ENCODE assay signal across 18 cellular contexts in genomic region chr3:180684807-180685206, GRCh38. TPM values are rescaled to one million over a fixed set of nuclear protein-coding genes. Genes with fewer than 3 reads are reported as not detected.
"Had no signal": no experiment of that assay in that cellular context is flagged by ENCODE, and none has a peak within 500 bp of the region (broad histone marks: within the 10 kb centered on the region; RNA-seq: fewer than 3 reads in every experiment).

No MANE protein-coding gene starts in this region.

- FAIRE-seq: endothelial cell of umbilical vein had no signal

- H3K27me3 ChIP-seq: colonic mucosa, uterus had no signal

- ATAC-seq: activated CD8-positive, alpha-beta T cell treated with anti-CD3 and anti-CD28 coated beads, Interleukin-2, amount 10 ng/mL, durations not matched to agents 7 days and 5 days; activated naive CD4-positive, alpha-beta T cell treated with anti-CD3 and anti-CD28 coated beads, Interleukin-2, amount 50 U/mL, for 72 hours; right cardiac atrium had no signal

- H3K27ac ChIP-seq: colonic mucosa, esophagus squamous epithelium, skin epidermis, tibial artery, uterus had no signal

- H3K4me1 ChIP-seq: colonic mucosa, uterus had no signal

- H3K36me3 ChIP-seq: colonic mucosa, esophagus squamous epithelium, tibial artery, uterus had no signal

- H3K9me3 ChIP-seq: colonic mucosa, esophagus squamous epithelium, tibial artery, uterus had no signal

- DNase-seq: activated CD4-positive, alpha-beta T cell treated with anti-CD3 and anti-CD28 coated beads for 48 hours; activated CD8-positive, alpha-beta memory T cell treated with anti-CD3 and anti-CD28 coated beads, Interleukin-2, amount 50 U/mL, for 4 hours; activated CD8-positive, alpha-beta T cell treated with anti-CD3 and anti-CD28 coated beads, Interleukin-2, amount 10 ng/mL, durations not matched to agents 7 days and 5 days; activated gamma-delta T cell; activated T-cell treated with anti-CD3 and anti-CD28 coated beads, Interleukin-2, amount 50 U/mL, for 48 hours; colonic mucosa; esophagus squamous epithelium; immature natural killer cell; right cardiac atrium; stimulated activated CD4-positive, alpha-beta T cell treated with anti-CD3 and anti-CD28 coated beads, Interleukin-15, amount 100 ng/mL, for 24 hours; stimulated activated CD4-positive, alpha-beta T cell treated with anti-CD3 and anti-CD28 coated beads, Interleukin-4, amount 100 ng/mL, for 1 hour; stimulated activated naive CD4-positive, alpha-beta T cell; tibial artery; uterus had no signal

- H3K4me3 ChIP-seq: colonic mucosa, esophagus squamous epithelium, skin epidermis, tibial artery, uterus had no signal

RNA-seq across cellular contexts. Expression of gene CCDC39, which starts 5.5 kb away (rescaled TPM):
- total RNA-seq: activated CD8-positive, alpha-beta T cell treated with anti-CD3 and anti-CD28 coated beads, Interleukin-2, amount 10 ng/mL, durations not matched to agents 7 days and 5 days; cardiac septum; colonic mucosa; endothelial cell of umbilical vein; esophagus squamous epithelium; right cardiac atrium had no signal
- polyA plus RNA-seq: endothelial cell of umbilical vein, immature natural killer cell, right cardiac atrium had no signal
